ENCODE assay signal across 19 cellular contexts in the genomic region with DNA sequence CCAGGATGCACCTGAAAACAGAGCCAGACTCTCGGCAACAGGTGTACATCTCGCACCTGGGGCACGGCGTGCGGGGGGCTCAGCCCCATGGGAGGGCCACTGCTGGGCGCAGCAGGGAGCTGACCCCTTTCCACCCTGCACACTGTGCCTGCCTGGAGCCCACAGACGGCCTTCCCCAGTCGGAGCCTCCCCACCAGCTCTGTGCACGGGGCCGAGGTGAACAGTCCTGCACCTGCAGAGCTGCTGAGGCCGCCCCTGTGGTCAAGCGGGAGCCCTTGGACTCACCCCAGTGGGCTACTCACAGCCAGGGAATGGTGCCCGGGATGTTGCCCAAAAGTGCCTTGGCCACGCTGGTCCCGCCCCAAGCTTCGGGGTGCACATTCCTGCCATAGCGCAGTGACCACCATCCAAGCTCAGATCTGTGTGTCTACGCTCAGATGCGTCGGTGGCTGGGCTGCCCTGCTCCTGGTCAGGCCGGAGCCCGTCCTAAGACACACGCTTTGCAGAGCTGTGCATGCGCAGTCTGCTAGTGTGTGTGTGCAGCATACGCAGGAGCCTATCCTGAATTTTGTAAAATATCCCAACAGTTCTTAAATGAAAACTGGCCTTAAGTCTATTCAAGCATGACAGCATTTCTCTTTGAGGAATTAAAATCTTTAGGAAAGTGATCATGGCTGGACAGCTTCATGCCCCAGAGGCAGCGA.
"Had no signal": no experiment of that assay in that cellular context is flagged by ENCODE, and none has a peak within 500 bp of the region (broad histone marks: within the 10 kb centered on the region; RNA-seq: fewer than 3 reads in every experiment).

No MANE protein-coding gene starts in this region.

- H3K27me3 ChIP-seq: hepatocyte, thyroid gland had no signal

- H3K27ac ChIP-seq: gastroesophageal sphincter, hepatocyte, stomach, thyroid gland had no signal

- H3K36me3 Mint-ChIP-seq: natural killer cell had no signal

- H3K27me3 Mint-ChIP-seq: activated CD8-positive, alpha-beta memory T cell treated with anti-CD3 and anti-CD28 coated beads, Interleukin-2, amount 10 ng/mL, durations not matched to agents 7 days and 5 days had no signal

- H3K36me3 ChIP-seq: gastroesophageal sphincter, stomach, thyroid gland had no signal

- H3K4me2 ChIP-seq: hepatocyte had no signal

- H2AFZ ChIP-seq: hepatocyte had no signal

- H3K9me3 Mint-ChIP-seq: natural killer cell had no signal

- H3K9me3 ChIP-seq: gastroesophageal sphincter, mucosa of descending colon, stomach, thyroid gland had no signal

- H3K4me3 ChIP-seq: gastroesophageal sphincter, hepatocyte, mucosa of descending colon, stomach, thyroid gland had no signal

- DNase-seq: activated CD4-positive, alpha-beta T cell treated with anti-CD3 and anti-CD28 coated beads, Interleukin-2, amount 50 U/mL, for 48 hours; activated CD8-positive, alpha-beta memory T cell treated with anti-CD3 and anti-CD28 coated beads, Interleukin-2, amount 10 ng/mL, durations not matched to agents 7 days and 5 days; activated naive CD4-positive, alpha-beta T cell; activated T-cell treated with anti-CD3 and anti-CD28 coated beads, Interleukin-2, amount 50 U/mL, for 48 hours; caudate nucleus; cortex of kidney; effector CD8-positive, alpha-beta T cell; natural killer cell; occipital lobe; SHP77; stimulated activated CD4-positive, alpha-beta T cell treated with anti-CD3 and anti-CD28 coated beads, Interleukin-4, amount 100 ng/mL, for 1 hour; stimulated activated CD8-positive, alpha-beta memory T cell treated with anti-CD3 and anti-CD28 coated beads, Interleukin-4, amount 100 ng/mL, for 48 hours; thyroid gland had no signal

- ATAC-seq: activated CD8-positive, alpha-beta memory T cell treated with anti-CD3 and anti-CD28 coated beads, Interleukin-2, amount 10 ng/mL, durations not matched to agents 7 days and 5 days; gastroesophageal sphincter; mucosa of descending colon; SK-N-SH treated with all-trans-retinoic acid at 6 μM for 48 hours; T-helper 17 cell had no signal

- H3K27ac Mint-ChIP-seq: activated CD8-positive, alpha-beta memory T cell treated with anti-CD3 and anti-CD28 coated beads, Interleukin-2, amount 10 ng/mL, durations not matched to agents 7 days and 5 days; natural killer cell; T-helper 17 cell had no signal

- H3K4me3 Mint-ChIP-seq: activated CD8-positive, alpha-beta memory T cell treated with anti-CD3 and anti-CD28 coated beads, Interleukin-2, amount 10 ng/mL, durations not matched to agents 7 days and 5 days; natural killer cell; T-helper 17 cell had no signal

- H3K4me1 ChIP-seq: gastroesophageal sphincter, stomach, thyroid gland had no signal

- H3K4me1 Mint-ChIP-seq: activated CD8-positive, alpha-beta memory T cell treated with anti-CD3 and anti-CD28 coated beads, Interleukin-2, amount 10 ng/mL, durations not matched to agents 7 days and 5 days; natural killer cell; T-helper 17 cell had no signal
